In the genomic region with DNA sequence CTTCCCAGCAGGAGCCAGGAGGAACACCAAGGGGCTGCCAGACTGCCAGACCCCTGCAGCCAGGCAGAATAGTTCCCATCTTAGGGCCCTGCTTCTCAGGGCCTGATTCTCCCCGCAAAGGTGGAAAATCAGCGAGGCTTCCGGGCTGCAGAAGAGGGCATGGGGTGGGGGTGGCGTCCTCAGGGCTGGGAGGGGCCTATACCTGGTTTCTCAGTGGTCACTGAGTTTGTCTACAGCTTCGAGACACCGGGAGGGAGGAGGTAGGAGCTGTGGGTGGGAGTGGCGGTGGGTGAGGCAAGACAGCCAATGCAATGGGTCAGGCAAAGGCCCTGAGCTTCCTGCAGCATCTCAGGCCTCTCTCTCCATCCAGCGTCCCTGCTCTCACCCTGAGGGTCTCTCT, we compare ENCODE assay signal across 13 cellular contexts. TPM values are rescaled to one million over a fixed set of nuclear protein-coding genes. Genes with fewer than 3 reads are reported as not detected.
A peak's percentile ranks its signal among the peaks of the same experiment; 100 is the strongest.
DNase-seq lines count a peak whose midpoint lies in the region; ATAC-seq, FAIRE-seq and TF ChIP-seq lines count a peak whose summit lies in the region.
"Had no signal": no experiment of that assay in that cellular context is flagged by ENCODE, and none has a peak within 500 bp of the region (broad histone marks: within the 10 kb centered on the region; RNA-seq: fewer than 3 reads in every experiment).

No MANE protein-coding gene starts in this region.

- peak overlapping the region; percentile 65 for H3K9ac ChIP-seq in GM23248
- H3K9ac ChIP-seq: neural progenitor cell had no signal

- H3K9me2 ChIP-seq in GM23248 (ENCODE audit: insufficient read depth): no peaks in the 10 kb centered on the region
- no peaks in the 10 kb centered on the region for H3K9me2 ChIP-seq in hepatocyte (replicated peaks; ENCODE audit: insufficient read depth)

- no peaks in the 10 kb centered on the region for H3F3A ChIP-seq in GM23248 (ENCODE audit: insufficient read depth)

- TF ChIP-seq CTCF in hepatocyte (IDR thresholded peaks at IDR 0.05; ENCODE audit: poor library complexity): no peak

- in situ Hi-C loops in GM23248 (cut with MboI): no loop called here

- H3K4me3 ChIP-seq in GM23248 (no peak overlapping the region), SJCRH30 (no peak overlapping the region), hepatocyte (no peak overlapping the region), small intestine (ENCODE audit: low read depth in 1 of 2, low read length in 2 of 2) (no peak overlapping the region)
- H3K4me3 ChIP-seq: neural progenitor cell, right lobe of liver had no signal

- ATAC-seq in GM21528 (IDR thresholded peaks at IDR 0.05; ENCODE audit: low FRiP score, unreplicated experiment) (no peak), HG03378 (IDR thresholded peaks at IDR 0.05; ENCODE audit: unreplicated experiment) (no peak)

- H3K27me3 ChIP-seq in GM23248 (replicated peaks; ENCODE audit: insufficient read depth) (no peaks in the 10 kb centered on the region), SJCRH30 (no peaks in the 10 kb centered on the region), hepatocyte (no peaks in the 10 kb centered on the region), small intestine (ENCODE audit: control insufficient read depth in 2 of 2, insufficient read depth in 2 of 2, low read length in 2 of 2) (no peaks in the 10 kb centered on the region)
- H3K27me3 ChIP-seq: neural progenitor cell, right lobe of liver had no signal

- H3K9me3 ChIP-seq in GM23248 (ENCODE audit: low read depth) (no peaks in the 10 kb centered on the region), SJCRH30 (replicated peaks) (no peaks in the 10 kb centered on the region), hepatocyte (ENCODE audit: low read depth) (no peaks in the 10 kb centered on the region), small intestine (ENCODE audit: control insufficient read depth, low read depth) (no peaks in the 10 kb centered on the region)
- H3K9me3 ChIP-seq: right lobe of liver had no signal

- no peak for TF ChIP-seq POLR2A in erythroblast (IDR thresholded peaks at IDR 0.05; ENCODE audit: low read length)

- H4K20me1 ChIP-seq in GM23248 (ENCODE audit: insufficient read depth) (no peaks in the 10 kb centered on the region), hepatocyte (ENCODE audit: insufficient read depth, poor library complexity, severe bottlenecking) (no peaks in the 10 kb centered on the region)

- H3K79me2 ChIP-seq in GM23248 (ENCODE audit: insufficient read depth) (no peaks in the 10 kb centered on the region), hepatocyte (peaks cover 25% of the 10 kb centered on the region)

- FAIRE-seq in small intestine (lab: Jason Lieb, UNC): no peak

- H3K36me3 ChIP-seq in GM23248 (ENCODE audit: low read depth): no peaks in the 10 kb centered on the region
- no peaks in the 10 kb centered on the region for H3K36me3 ChIP-seq in SJCRH30
- H3K36me3 ChIP-seq in hepatocyte (replicated peaks; ENCODE audit: insufficient read depth, low read depth): no peaks in the 10 kb centered on the region
- no peaks in the 10 kb centered on the region for H3K36me3 ChIP-seq in small intestine (ENCODE audit: control insufficient read depth in 2 of 2, insufficient read depth in 2 of 2, low read length in 2 of 2)
- H3K36me3 ChIP-seq: neural progenitor cell, right lobe of liver had no signal

- H3K27ac ChIP-seq in GM23248 (peak overlapping the region; percentile 43), SJCRH30 (peak overlapping the region; percentile 18), hepatocyte (peak overlapping the region; percentile 65), small intestine (ENCODE audit: low read depth in 1 of 2, low read length in 1 of 2) (peak overlapping the region; percentile 42 to 69)
- H3K27ac ChIP-seq: neural progenitor cell, right lobe of liver had no signal

- WGBS in GM23248 (ENCODE audit: low coverage in 1 of 2, low lambda C conversion rate in 2 of 2, missing lambda C conversion rate in 2 of 2), 2 experiments: 70 to 82% methylated on average over 5 to 8 of the region's 8 CpGs
- WGBS in hepatocyte (ENCODE audit: low lambda C conversion rate, missing lambda C conversion rate): 62% methylated on average over 6 of the region's 8 CpGs
- WGBS in small intestine, 3 donors: 78 to 82% (median 81%) methylated on average over 8 of the region's 8 CpGs

- H3K4me1 ChIP-seq in GM23248 (ENCODE audit: insufficient read depth): peaks cover 8% of the 10 kb centered on the region
- peaks cover 18% of the 10 kb centered on the region for H3K4me1 ChIP-seq in SJCRH30
- H3K4me1 ChIP-seq in hepatocyte (ENCODE audit: insufficient read depth): peaks cover 24% of the 10 kb centered on the region
- peaks cover 0 to 11% of the 10 kb centered on the region in 2 donors for H3K4me1 ChIP-seq in small intestine (ENCODE audit: control insufficient read depth in 2 of 2, insufficient read depth in 1 of 2, low read depth in 1 of 2, low read length in 1 of 2)
- H3K4me1 ChIP-seq: right lobe of liver had no signal

- H2AFZ ChIP-seq in GM23248 (peak overlapping the region; percentile 74), hepatocyte (no peak overlapping the region)
- H2AFZ ChIP-seq: neural progenitor cell had no signal

- H3K4me2 ChIP-seq in GM23248 (ENCODE audit: unreplicated experiment): no peak overlapping the region
- H3K4me2 ChIP-seq in hepatocyte: peak overlapping the region; percentile 40
- H3K4me2 ChIP-seq: neural progenitor cell had no signal

- DNase-seq in GM23248 (no peak), SJCRH30 (no peak), hepatocyte (ENCODE audit: low spot score) (no peak), small intestine (no peak), erythroblast (lab: John Stamatoyannopoulos, UW) (no peak), inferior parietal cortex (ENCODE audit: extremely low spot score) (no peak)
- DNase-seq: activated CD4-positive, alpha-beta T cell treated with anti-CD3 and anti-CD28 coated beads for 48 hours; activated naive CD4-positive, alpha-beta T cell treated with Interleukin-2 at 50 U/mL for 16 hours; NCI-H774; right lobe of liver had no signal

RNA-seq across cellular contexts. Expression of a gene that starts 14.3 kb away (rescaled TPM):
- 0.13 and 0.22 TPM in 2 replicates for total RNA-seq in GM23248 (2014; rRNA removed; shearing (Covaris generic))
- polyA plus RNA-seq in GM23248 (2016; fragmentation: Nextera tagmentation; extraction: Ambion mirVana) (0.15 and 0.54 TPM in 2 replicates), hepatocyte (7.7 and 10.7 TPM in 2 replicates), small intestine (100 to 1,000 TPM in 1 of 3 donors, 10 to 100 TPM in 2; 30.5 to 130 (median 80.5) TPM)
- total RNA-seq in SJCRH30 (2014; rRNA removed; shearing (Covaris generic)): 3.7 and 4.8 TPM in 2 replicates
- 15.0 and 18.0 TPM in 2 replicates for total RNA-seq in hepatocyte
